ENCODE assay signal across 17 cellular contexts in the genomic region with DNA sequence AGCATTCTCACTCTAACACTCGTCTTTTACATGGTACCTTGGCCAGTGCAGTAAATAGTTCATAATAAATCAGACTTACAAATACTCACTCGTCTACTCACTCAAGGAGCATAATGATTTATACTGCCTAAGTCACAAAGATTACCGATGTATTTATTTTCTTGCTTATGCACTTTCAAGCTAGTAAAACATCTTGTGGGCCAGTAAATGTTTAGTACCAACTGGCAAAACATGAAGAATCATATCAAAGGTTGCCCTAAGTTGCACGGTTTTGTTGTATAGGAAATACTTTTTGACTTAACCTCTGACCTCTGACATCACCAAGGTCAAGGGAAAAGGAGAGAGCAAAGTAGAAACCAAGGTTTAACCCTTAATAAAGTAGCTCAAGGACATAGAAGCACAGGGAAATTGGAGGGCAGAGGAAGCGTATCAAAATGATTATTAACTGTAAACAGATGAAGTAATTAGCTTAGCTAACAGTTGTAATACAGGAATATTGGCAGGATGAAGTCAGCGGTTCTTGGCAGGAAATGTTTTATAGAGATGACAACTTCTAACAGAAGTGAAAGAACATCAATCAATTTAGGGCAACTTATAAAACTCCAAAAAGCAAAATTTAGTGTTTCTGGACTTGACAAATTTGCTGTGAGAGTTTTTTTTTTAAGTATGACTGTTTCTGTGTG.
DNase-seq lines count a peak whose midpoint lies in the region; ATAC-seq and TF ChIP-seq lines count a peak whose summit lies in the region.
"Had no signal": no experiment of that assay in that cellular context is flagged by ENCODE, and none has a peak within 500 bp of the region (broad histone marks: within the 10 kb centered on the region; RNA-seq: fewer than 3 reads in every experiment).

No MANE protein-coding gene starts in this region.

- BruUV-seq in PC-9 (replicated peaks; lab: Mats Ljungman, UMichigan): no TSS peak

- H3K27me3 Mint-ChIP-seq in osteocyte (ENCODE audit: unreplicated experiment): no peaks in the 10 kb centered on the region

- H3K4me3 Mint-ChIP-seq in osteocyte (ENCODE audit: unreplicated experiment): no peak overlapping the region
- H3K4me3 Mint-ChIP-seq: stimulated activated effector memory CD8-positive, alpha-beta T cell treated with anti-CD3 and anti-CD28 coated beads, Interleukin-12 subunit alpha, Interleukin-12 subunit beta, amount 100 ng/mL, for 72 hours; T-cell had no signal

- 26 to 28% methylated on average over 6 of the region's 6 CpGs for WGBS in GM23248 (ENCODE audit: low coverage in 1 of 2, low lambda C conversion rate in 2 of 2, missing lambda C conversion rate in 2 of 2), 2 experiments

- H3K9me3 ChIP-seq in GM23248 (ENCODE audit: low read depth) (no peaks in the 10 kb centered on the region), PC-9 (ENCODE audit: insufficient read depth, low read depth) (no peaks in the 10 kb centered on the region)
- H3K9me3 ChIP-seq: tibial artery had no signal

- H3K4me1 Mint-ChIP-seq in osteocyte (ENCODE audit: unreplicated experiment): peaks cover 76% of the 10 kb centered on the region
- H3K4me1 Mint-ChIP-seq: stimulated activated effector memory CD8-positive, alpha-beta T cell treated with anti-CD3 and anti-CD28 coated beads, Interleukin-12 subunit alpha, Interleukin-12 subunit beta, amount 100 ng/mL, for 72 hours had no signal

- H3K27ac ChIP-seq in GM23248 (peak overlapping the region; percentile 20), PC-9 (peak overlapping the region; percentile 20), epithelial cell of prostate (peak overlapping the region; percentile 93)
- H3K27ac ChIP-seq: tibial artery had no signal

- no peaks in the 10 kb centered on the region for H3K9me3 Mint-ChIP-seq in osteocyte (ENCODE audit: unreplicated experiment)
- H3K9me3 Mint-ChIP-seq: stimulated activated effector memory CD8-positive, alpha-beta T cell treated with anti-CD3 and anti-CD28 coated beads, Interleukin-12 subunit alpha, Interleukin-12 subunit beta, amount 100 ng/mL, for 72 hours; T-cell had no signal

- no peaks in the 10 kb centered on the region for H4K20me1 ChIP-seq in GM23248 (ENCODE audit: insufficient read depth)
- peaks cover 14% of the 10 kb centered on the region for H4K20me1 ChIP-seq in PC-9 (ENCODE audit: insufficient read depth)

- H3K36me3 Mint-ChIP-seq in osteocyte (ENCODE audit: unreplicated experiment): peaks cover 34% of the 10 kb centered on the region
- H3K36me3 Mint-ChIP-seq: stimulated activated effector memory CD8-positive, alpha-beta T cell treated with anti-CD3 and anti-CD28 coated beads, Interleukin-12 subunit alpha, Interleukin-12 subunit beta, amount 100 ng/mL, for 72 hours; T-cell had no signal

- ATAC-seq in GM21825 (IDR thresholded peaks at IDR 0.05; ENCODE audit: unreplicated experiment) (no peak), GM19397 (IDR thresholded peaks at IDR 0.05; ENCODE audit: unreplicated experiment) (no peak), HG03460 (IDR thresholded peaks at IDR 0.05; ENCODE audit: unreplicated experiment) (no peak), GM21515 (IDR thresholded peaks at IDR 0.05; ENCODE audit: unreplicated experiment) (no peak)
- ATAC-seq: stimulated activated effector memory CD8-positive, alpha-beta T cell treated with anti-CD3 and anti-CD28 coated beads, Interleukin-12 subunit alpha, Interleukin-12 subunit beta, amount 100 ng/mL, for 72 hours; T-cell had no signal

- H3K4me2 ChIP-seq in GM23248 (ENCODE audit: unreplicated experiment): peak overlapping the region; percentile 5
- no peak overlapping the region for H3K4me2 ChIP-seq in PC-9

- H3K79me2 ChIP-seq in GM23248 (ENCODE audit: insufficient read depth): peaks cover 81% of the 10 kb centered on the region
- peaks cover 27% of the 10 kb centered on the region for H3K79me2 ChIP-seq in PC-9 (ENCODE audit: low read depth)

- H3K4me3 ChIP-seq in GM23248: no peak overlapping the region
- no peak overlapping the region for H3K4me3 ChIP-seq in PC-9
- H3K4me3 ChIP-seq: tibial artery had no signal

- H3K4me1 ChIP-seq in GM23248 (ENCODE audit: insufficient read depth): peaks cover 68% of the 10 kb centered on the region
- H3K4me1 ChIP-seq in PC-9 (replicated peaks; ENCODE audit: insufficient read depth): peaks cover 41% of the 10 kb centered on the region
- H3K4me1 ChIP-seq: tibial artery had no signal

- intact Hi-C loops in PC-9 (cut with micrococcal nuclease; ENCODE audit: unreplicated experiment): no loop called here

- no peaks in the 10 kb centered on the region for H3K9me2 ChIP-seq in GM23248 (ENCODE audit: insufficient read depth)
- H3K9me2 ChIP-seq in PC-9 (ENCODE audit: insufficient read depth): no peaks in the 10 kb centered on the region

- H3K27ac Mint-ChIP-seq in osteocyte (ENCODE audit: unreplicated experiment): peak overlapping the region; percentile 76
- H3K27ac Mint-ChIP-seq: stimulated activated effector memory CD8-positive, alpha-beta T cell treated with anti-CD3 and anti-CD28 coated beads, Interleukin-12 subunit alpha, Interleukin-12 subunit beta, amount 100 ng/mL, for 72 hours; T-cell had no signal

- H3F3A ChIP-seq in GM23248 (ENCODE audit: insufficient read depth) (peaks cover 92% of the 10 kb centered on the region), PC-9 (ENCODE audit: insufficient read depth, low read depth) (peaks cover 68% of the 10 kb centered on the region)

- no peaks in the 10 kb centered on the region for H3K27me3 ChIP-seq in GM23248 (replicated peaks; ENCODE audit: insufficient read depth)
- no peaks in the 10 kb centered on the region for H3K27me3 ChIP-seq in PC-9 (ENCODE audit: insufficient read depth, low read depth)
- H3K27me3 ChIP-seq: tibial artery had no signal

- POLR2A ChIA-PET in PC-9 (lab: Charles Lee; ENCODE audit: unreplicated experiment): no interaction called here

- H3K36me3 ChIP-seq in GM23248 (ENCODE audit: low read depth) (0 out of 2 replicates have a peak, but pooled peaks cover 6% of the 10 kb centered on the region), PC-9 (ENCODE audit: low read depth) (peaks cover 33% of the 10 kb centered on the region)
- H3K36me3 ChIP-seq: tibial artery had no signal

- H2AFZ ChIP-seq in GM23248 (no peak overlapping the region), PC-9 (no peak overlapping the region)

- TF ChIP-seq CTCF in PC-9 (conservative IDR thresholded peaks at IDR 0.05) (no peak), osteocyte (IDR thresholded peaks at IDR 0.05) (no peak)

- in situ Hi-C loops in GM23248 (cut with MboI): no loop called here

- CTCF ChIA-PET in PC-9 (lab: Charles Lee): no interaction called here

- no peak overlapping the region for H3K9ac ChIP-seq in GM23248

- DNase-seq in GM23248 (peak; percentile 38), PC-9 (no peak), epithelial cell of prostate (ENCODE audit: low read depth, low spot score) (no peak), osteocyte (ENCODE audit: extremely low spot score, unreplicated experiment) (no peak)
- DNase-seq: activated CD4-positive, CD25-positive, alpha-beta regulatory T cell; activated gamma-delta T cell treated with Interleukin-2 at 50 U/mL for 16 hours; HCEC 1CT; mesendoderm; NCI-H1930; NCI-H524 treated with DMSO at 0.1 percent for 48 hours; T-cell; tibial artery had no signal

Comparison
In these comparisons a context has a peak if more than half of its experiments do, and no peak if none do; other contexts are left out.
1. H3K27ac ChIP-seq: peak in every context shown above with its lines; median percentile 93 in epithelial cell of prostate; 20 in GM23248; 20 in PC-9.